In the genomic region with DNA sequence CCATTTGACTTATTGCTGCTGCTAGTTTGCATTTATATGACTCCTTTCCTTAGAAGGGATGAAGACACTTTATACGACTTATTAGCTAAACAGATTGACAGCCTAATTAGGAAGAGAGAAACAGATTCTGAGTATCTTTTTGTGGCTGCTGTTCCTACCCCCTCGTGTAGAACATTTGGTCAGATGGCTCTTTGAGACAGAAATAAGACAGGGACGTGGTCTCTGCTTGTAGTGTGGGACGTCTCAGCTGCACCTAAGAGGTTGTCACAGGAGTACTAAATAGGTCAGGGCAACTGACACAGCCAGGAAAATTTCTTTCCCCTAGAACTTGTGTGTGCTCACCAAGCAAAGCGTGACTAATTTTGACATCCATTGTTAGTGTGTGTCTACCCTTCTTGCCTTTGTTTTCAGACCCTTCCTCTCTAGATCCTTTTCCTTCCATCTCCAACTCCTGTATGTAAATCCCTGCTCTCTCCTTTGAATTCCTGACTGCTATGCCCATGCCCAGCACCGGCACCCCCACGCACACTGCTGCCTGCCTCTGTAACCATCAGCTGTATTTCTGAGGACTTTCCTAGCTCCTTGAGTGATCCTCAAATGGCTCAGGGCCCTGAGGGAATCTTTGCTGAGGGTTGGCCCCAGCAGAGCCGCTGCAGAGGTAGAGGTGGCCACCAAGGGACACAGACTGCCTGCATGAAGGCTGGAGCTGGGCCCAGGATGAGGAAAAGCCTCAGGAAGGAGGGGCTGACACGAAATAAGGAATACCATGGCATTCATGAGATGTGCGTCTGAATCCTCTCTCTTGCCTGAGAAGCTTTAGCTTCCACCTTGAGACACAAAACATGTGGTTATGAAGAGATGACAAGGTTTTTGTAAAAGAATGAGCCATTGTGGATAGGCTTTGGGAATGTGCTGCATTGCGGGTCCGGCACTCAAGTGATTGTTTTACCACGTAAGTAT, we compare ENCODE assay signal across 11 cellular contexts.
DNase-seq lines count a peak whose midpoint lies in the region; ATAC-seq and TF ChIP-seq lines count a peak whose summit lies in the region.
"Had no signal": no experiment of that assay in that cellular context is flagged by ENCODE, and none has a peak within 500 bp of the region (broad histone marks: within the 10 kb centered on the region; RNA-seq: fewer than 3 reads in every experiment).

No MANE protein-coding gene starts in this region.

- no peaks in the 10 kb centered on the region for H3F3A ChIP-seq in GM23338 (replicated peaks; ENCODE audit: low read depth)

- H3K4me3 Mint-ChIP-seq in activated CD4-positive, alpha-beta T cell treated with anti-CD3 and anti-CD28 coated beads, Interleukin-2, amount 10 ng/mL, durations not matched to agents 7 days and 5 days, result peak overlapping the region; percentile 85
- H3K4me3 Mint-ChIP-seq in GM23338, result no peak overlapping the region

- H3K79me2 ChIP-seq in GM23338 (replicated peaks; ENCODE audit: insufficient read depth), result no peaks in the 10 kb centered on the region

- POLR2A ChIA-PET in activated CD4-positive, alpha-beta T cell treated with anti-CD3 and anti-CD28 coated beads, Interleukin-2, amount 10 ng/mL, durations not matched to agents 7 days and 5 days (lab: Charles Lee), result interaction anchor here (0.6 kb wide), 1 partner anchor 8 kb away, joined by 4 read pairs; no protein-coding TSS in a partner anchor

- no peak for TF ChIP-seq CTCF in GM23338 (conservative IDR thresholded peaks at IDR 0.05; ENCODE audit: low read depth in 2 of 2)

- no peak overlapping the region for H3K9ac ChIP-seq in rectal smooth muscle tissue (ENCODE audit: low read length)

- H3K9me3 Mint-ChIP-seq in activated CD4-positive, alpha-beta T cell treated with anti-CD3 and anti-CD28 coated beads, Interleukin-2, amount 10 ng/mL, durations not matched to agents 7 days and 5 days, result no peaks in the 10 kb centered on the region
- no peaks in the 10 kb centered on the region for H3K9me3 Mint-ChIP-seq in GM23338
- H3K9me3 Mint-ChIP-seq: type B pancreatic cell had no signal

- no peaks in the 10 kb centered on the region for H3K27me3 Mint-ChIP-seq in activated CD4-positive, alpha-beta T cell treated with anti-CD3 and anti-CD28 coated beads, Interleukin-2, amount 10 ng/mL, durations not matched to agents 7 days and 5 days
- peaks cover 2% of the 10 kb centered on the region for H3K27me3 Mint-ChIP-seq in GM23338 (ENCODE audit: insufficient read depth, low read depth, poor library complexity)

- peaks cover 93% of the 10 kb centered on the region for H3K36me3 Mint-ChIP-seq in activated CD4-positive, alpha-beta T cell treated with anti-CD3 and anti-CD28 coated beads, Interleukin-2, amount 10 ng/mL, durations not matched to agents 7 days and 5 days (ENCODE audit: low read depth)
- H3K36me3 Mint-ChIP-seq in GM23338 (ENCODE audit: low read depth), result no peaks in the 10 kb centered on the region
- H3K36me3 Mint-ChIP-seq: type B pancreatic cell had no signal

- no peak for DNase-seq in activated CD4-positive, alpha-beta T cell treated with anti-CD3 and anti-CD28 coated beads, Interleukin-2, amount 10 ng/mL, durations not matched to agents 7 days and 5 days
- DNase-seq in activated CD4-positive, alpha-beta T cell treated with anti-CD3 and anti-CD28 coated beads, Interleukin-2, amount 50 U/mL, for 1 hour, result no peak
- DNase-seq in GM23338 (ENCODE audit: low spot score) (no peak), mucosa of gallbladder (ENCODE audit: low spot score) (no peak), HCEC 1CT (no peak)
- DNase-seq in activated CD8-positive, alpha-beta memory T cell treated with anti-CD3 and anti-CD28 coated beads, Interleukin-2, amount 50 U/mL, for 4 hours, result peak; percentile 36
- DNase-seq: erythroblast, MM.1S had no signal

- H4K20me1 ChIP-seq in GM23338 (replicated peaks; ENCODE audit: insufficient read depth), result no peaks in the 10 kb centered on the region

- no peaks in the 10 kb centered on the region for H3K9me2 ChIP-seq in GM23338 (ENCODE audit: insufficient read depth)

- ATAC-seq in GM23338 (no peak; the same call in 2 of the 3 replicates), HG03175 (IDR thresholded peaks at IDR 0.05; ENCODE audit: unreplicated experiment) (no peak)

- CTCF ChIA-PET in activated CD4-positive, alpha-beta T cell treated with anti-CD3 and anti-CD28 coated beads, Interleukin-2, amount 10 ng/mL, durations not matched to agents 7 days and 5 days (lab: Charles Lee), result interaction anchor here (0.7 to 5.0 kb wide), 5 partner anchors 20 to 64 kb away, joined by 3 to 18 read pairs (median 4); no protein-coding TSS in a partner anchor

- H3K36me3 ChIP-seq in GM23338 (ENCODE audit: insufficient read depth) (no peaks in the 10 kb centered on the region), rectal smooth muscle tissue (ENCODE audit: control insufficient read depth, insufficient read depth, low read length) (no peaks in the 10 kb centered on the region)

- peaks cover 22% of the 10 kb centered on the region for H3K4me1 ChIP-seq in GM23338 (ENCODE audit: insufficient read depth)
- H3K4me1 ChIP-seq in rectal smooth muscle tissue (ENCODE audit: control insufficient read depth, insufficient read depth, low read length), result peaks cover 6% of the 10 kb centered on the region

- peaks cover 68% of the 10 kb centered on the region for H3K4me1 Mint-ChIP-seq in activated CD4-positive, alpha-beta T cell treated with anti-CD3 and anti-CD28 coated beads, Interleukin-2, amount 10 ng/mL, durations not matched to agents 7 days and 5 days
- H3K4me1 Mint-ChIP-seq in GM23338, result peaks cover 36% of the 10 kb centered on the region

- no peak overlapping the region for H3K4me3 ChIP-seq in GM23338
- peak overlapping the region; percentile 19 for H3K4me3 ChIP-seq in rectal smooth muscle tissue (ENCODE audit: low read length)

- H3K27ac ChIP-seq in GM23338 (ENCODE audit: low read depth) (no peak overlapping the region), rectal smooth muscle tissue (ENCODE audit: low read depth, low read length) (no peak overlapping the region)

- peak overlapping the region; percentile 94 for H2AFZ ChIP-seq in GM23338

- H3K27me3 ChIP-seq in GM23338 (ENCODE audit: insufficient read depth), result no peaks in the 10 kb centered on the region
- H3K27me3 ChIP-seq in rectal smooth muscle tissue (ENCODE audit: control insufficient read depth, insufficient read depth, low read length), result no peaks in the 10 kb centered on the region

- peak overlapping the region; percentile 96 for H3K27ac Mint-ChIP-seq in activated CD4-positive, alpha-beta T cell treated with anti-CD3 and anti-CD28 coated beads, Interleukin-2, amount 10 ng/mL, durations not matched to agents 7 days and 5 days
- H3K27ac Mint-ChIP-seq in GM23338, result peak overlapping the region; percentile 13; the same call in 1 of the 2 replicates
- H3K27ac Mint-ChIP-seq: type B pancreatic cell had no signal

- no peak overlapping the region for H3K4me2 ChIP-seq in GM23338

TF ChIP-seq in GM23338, 12 proteins besides CTCF, POLR2A, EP300 and RAD21 (continues in another document):
- no peak for TF ChIP-seq NANOG (IDR thresholded peaks at IDR 0.05; ENCODE audit: borderline replicate concordance)
- no peak for TF ChIP-seq ZNF114 (CRISPR knock-in tag; IDR thresholded peaks at IDR 0.05)
- TF ChIP-seq EZH2phosphoT487 (IDR thresholded peaks at IDR 0.05; ENCODE audit: unreplicated experiment), result no peak
- TF ChIP-seq ZNF331 (CRISPR knock-in tag; IDR thresholded peaks at IDR 0.05; ENCODE audit: low read depth), result no peak
- TF ChIP-seq JUNB (IDR thresholded peaks at IDR 0.05; ENCODE audit: unreplicated experiment), result no peak
